29 cellular contexts compared by ENCODE assay signal in the genomic region with DNA sequence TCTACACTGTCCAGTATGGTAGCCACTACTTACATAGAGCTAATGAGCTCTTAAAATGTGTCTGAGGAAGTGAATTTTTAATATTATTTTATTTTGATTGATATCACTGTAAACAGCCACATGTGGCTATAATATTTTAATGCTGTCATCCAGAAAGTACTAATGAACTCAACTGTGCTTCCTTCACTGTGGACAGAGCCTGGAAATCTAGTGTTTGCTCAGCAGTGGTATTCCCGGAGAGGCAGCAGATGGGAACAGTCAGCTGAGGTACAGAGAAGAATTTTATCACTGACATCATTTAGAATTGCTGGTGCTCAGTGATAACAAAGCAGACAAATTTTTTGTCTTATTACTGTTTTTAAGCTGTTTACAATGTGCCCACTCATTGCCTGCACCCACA.
"Had no signal": no experiment of that assay in that cellular context is flagged by ENCODE, and none has a peak within 500 bp of the region (broad histone marks: within the 10 kb centered on the region; RNA-seq: fewer than 3 reads in every experiment).

No MANE protein-coding gene starts in this region.

- H3K36me3 ChIP-seq: left lung, lower lobe of right lung, neural progenitor cell, neutrophil, stomach, thyroid gland, transverse colon, upper lobe of left lung, vagina had no signal

- H3K4me3 ChIP-seq: hepatocyte, left lung, lower lobe of right lung, neural progenitor cell, skin epidermis, stomach, testis, thyroid gland, transverse colon, upper lobe of left lung, vagina had no signal

- H3K9me3 ChIP-seq: left lung, lower lobe of right lung, neutrophil, stomach, testis, thyroid gland, transverse colon, upper lobe of left lung, vagina had no signal

- H3K27ac ChIP-seq: hepatocyte, left lung, lower lobe of right lung, neural progenitor cell, neutrophil, skin epidermis, stomach, testis, thyroid gland, transverse colon, upper lobe of left lung, vagina had no signal

- ATAC-seq: left cardiac atrium; left lung; lower lobe of right lung; natural killer cell; right cardiac atrium; sciatic nerve; stimulated activated naive B cell treated with anti-CD40 and anti-IgM and Interleukin-4, amounts not matched to agents 10 μg/mL and 1 μg/mL and 100 μg/mL, for 72 hours; stimulated activated naive CD8-positive, alpha-beta T cell treated with anti-CD3 and anti-CD28 coated beads, Interleukin-15, Interleukin-2, amounts not matched to agents 100 U/mL and 50 U/mL, for 24 hours had no signal

- H3K27me3 ChIP-seq: left lung, neural progenitor cell, neutrophil, stomach, testis, thyroid gland, transverse colon, upper lobe of left lung, vagina had no signal

- H3K4me1 ChIP-seq: testis, transverse colon, vagina had no signal

- DNase-seq: kidney glomerular epithelial cell; left cardiac atrium; left lung; lower lobe of right lung; mammary epithelial cell; mesenchymal stem cell; naive B cell; natural killer cell; nephron progenitor cell; occipital lobe; retina; right cardiac atrium; stimulated activated CD4-positive, alpha-beta T cell treated with anti-CD3 and anti-CD28 coated beads, Interleukin-12 subunit alpha, Interleukin-12 subunit beta, amount 100 ng/mL, for 4 hours; stimulated activated CD4-positive, alpha-beta T cell treated with anti-CD3 and anti-CD28 coated beads, Interleukin-15, amount 100 ng/mL, for 24 hours; stimulated activated CD4-positive, alpha-beta T cell treated with anti-CD3 and anti-CD28 coated beads, Interleukin-2, amount 100 ng/mL, for 24 hours; stimulated activated CD4-positive, alpha-beta T cell treated with anti-CD3 and anti-CD28 coated beads, Interleukin-4, amount 100 ng/mL, for 1 hour; stimulated activated naive B cell treated with anti-CD40 and anti-IgM and Interleukin-4, amounts not matched to agents 10 μg/mL and 1 μg/mL and 100 μg/mL, for 72 hours; stimulated activated naive CD8-positive, alpha-beta T cell treated with anti-CD3 and anti-CD28 coated beads, Interleukin-15, Interleukin-2, amounts not matched to agents 100 U/mL and 50 U/mL, for 24 hours; stomach; testis; thyroid gland; transverse colon; upper lobe of left lung had no signal
